ENCODE assay signal across 23 cellular contexts in the genomic region with DNA sequence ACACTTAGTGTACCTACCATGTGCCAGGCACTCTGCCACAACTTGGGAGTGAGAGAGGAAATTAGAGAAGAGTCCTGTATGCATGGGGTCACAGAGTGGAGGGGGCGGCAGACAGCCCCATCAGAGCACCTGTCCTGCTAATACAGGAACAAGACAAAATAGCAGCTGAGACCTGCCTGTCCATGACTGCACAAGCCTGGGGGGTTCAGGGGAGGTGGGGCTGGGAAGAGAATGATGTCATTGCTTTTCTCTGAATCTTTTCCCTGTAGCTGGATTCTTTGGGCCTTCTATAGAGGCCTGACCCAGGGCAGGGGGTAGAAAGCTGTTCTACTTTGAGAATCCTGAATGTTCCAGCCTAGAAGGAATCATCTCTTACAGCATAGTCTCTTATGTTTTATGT. TPM values are rescaled to one million over a fixed set of nuclear protein-coding genes. Genes with fewer than 3 reads are reported as not detected.
A peak's percentile ranks its signal among the peaks of the same experiment; 100 is the strongest.
DNase-seq lines count a peak whose midpoint lies in the region; ATAC-seq, FAIRE-seq and TF ChIP-seq lines count a peak whose summit lies in the region.
"Had no signal": no experiment of that assay in that cellular context is flagged by ENCODE, and none has a peak within 500 bp of the region (broad histone marks: within the 10 kb centered on the region; RNA-seq: fewer than 3 reads in every experiment).

No MANE protein-coding gene starts in this region.

- H2AFZ ChIP-seq in K562 (ENCODE audit: low read depth, low read length): no peak overlapping the region
- H2AFZ ChIP-seq in SK-N-SH (ENCODE audit: low read depth): no peak overlapping the region

- 100% methylated on average over 1 of the region's 1 CpG for WGBS in K562 (ENCODE audit: insufficient coverage, low coverage, missing lambda C conversion rate)
- 94% methylated on average over 1 of the region's 1 CpG for WGBS in liver
- 92% methylated on average over 1 of the region's 1 CpG for WGBS in thyroid gland, 2 donors
- 100% methylated on average over 1 of the region's 1 CpG for WGBS in SK-N-SH (ENCODE audit: low lambda C conversion rate)
- WGBS in adrenal gland, 4 donors: 95 to 100% (median 100%) methylated on average over 1 of the region's 1 CpG

- no peaks in the 10 kb centered on the region for H3K27me3 ChIP-seq in left ventricle myocardium inferior (ENCODE audit: low read depth)
- H3K27me3 ChIP-seq in K562 (ENCODE audit: control insufficient read depth in 2 of 2, insufficient read depth in 2 of 2, low read length in 2 of 2): no peaks in the 10 kb centered on the region
- no peaks in the 10 kb centered on the region for H3K27me3 ChIP-seq in liver (ENCODE audit: control insufficient read depth in 4 of 4, insufficient read depth in 4 of 4, low read length in 3 of 4)
- no peaks in the 10 kb centered on the region for H3K27me3 ChIP-seq in thyroid gland
- no peaks in the 10 kb centered on the region for H3K27me3 ChIP-seq in SK-N-SH (ENCODE audit: insufficient read depth)
- H3K27me3 ChIP-seq in adrenal gland: no peaks in the 10 kb centered on the region

- H3K36me3 ChIP-seq in left ventricle myocardium inferior (peaks cover 3% of the 10 kb centered on the region), K562 (ENCODE audit: control insufficient read depth, insufficient read depth, low read length) (peaks cover 19% of the 10 kb centered on the region; the same call in 1 of the 3 replicates), liver (ENCODE audit: control insufficient read depth in 4 of 4, insufficient read depth in 3 of 4, low read depth in 1 of 4, low read length in 3 of 4) (peaks cover 0 to 6% (median 3%) of the 10 kb centered on the region in 4 donors), thyroid gland (peaks cover 18 to 21% of the 10 kb centered on the region in 2 donors), SK-N-SH (replicated peaks in 1 of 2; ENCODE audit: control insufficient read depth in 1 of 2, insufficient read depth in 2 of 2, low read length in 1 of 2) (peaks cover 0 to 9% of the 10 kb centered on the region in 2 experiments), adrenal gland (replicated peaks in 1 of 2) (no peaks in the 10 kb centered on the region)

- in situ Hi-C loops in K562 (cut with MboI): no loop called here

- TF ChIP-seq CTCF in left ventricle myocardium inferior (IDR thresholded peaks at IDR 0.05; ENCODE audit: borderline replicate concordance) (no peak), K562 (IDR thresholded peaks at IDR 0.05 in 2 of 3, conservative IDR thresholded peaks at IDR 0.05 in 1 of 3; ENCODE audit: insufficient read depth in 2 of 3, low read depth in 1 of 3, low read length in 3 of 3) (no peak), liver (IDR thresholded peaks at IDR 0.05; ENCODE audit: low read depth, low read length, missing input control) (no peak), thyroid gland (IDR thresholded peaks at IDR 0.05) (no peak), SK-N-SH (IDR thresholded peaks at IDR 0.05) (no peak), adrenal gland (IDR thresholded peaks at IDR 0.05) (no peak), GM10266 (IDR thresholded peaks at IDR 0.05; ENCODE audit: control insufficient read depth, insufficient read depth, low read depth, missing control alignments) (no peak)

- H3K9me3 ChIP-seq in left ventricle myocardium inferior (replicated peaks) (no peaks in the 10 kb centered on the region), K562 (replicated peaks; ENCODE audit: control insufficient read depth, insufficient read depth, low read depth, low read length) (no peaks in the 10 kb centered on the region), liver (ENCODE audit: control insufficient read depth in 4 of 4, low read length in 3 of 4) (no peaks in the 10 kb centered on the region), thyroid gland (no peaks in the 10 kb centered on the region), SK-N-SH (no peaks in the 10 kb centered on the region), adrenal gland (replicated peaks in 1 of 3) (no peaks in the 10 kb centered on the region)

- H3K4me3 ChIP-seq in left ventricle myocardium inferior: no peak overlapping the region
- H3K4me3 ChIP-seq in K562: no peak overlapping the region
- no peak overlapping the region for H3K4me3 ChIP-seq in liver (ENCODE audit: low read depth in 1 of 3, low read length in 3 of 3)
- no peak overlapping the region for H3K4me3 ChIP-seq in thyroid gland (replicated peaks in 1 of 3)
- H3K4me3 ChIP-seq in SK-N-SH (ENCODE audit: low read depth in 2 of 2, low read length in 1 of 2): no peak overlapping the region
- H3K4me3 ChIP-seq in adrenal gland: no peak overlapping the region

- POLR2A ChIA-PET in K562 (lab: Yijun Ruan, JAX): interaction anchor here (0.6 to 1.0 kb wide), 2 partner anchors 24 to 51 kb away, joined by 4 read pairs; no protein-coding TSS in a partner anchor
- POLR2A ChIA-PET in SK-N-SH (lab: Yijun Ruan, JAX): no interaction called here

- FAIRE-seq in K562 (lab: Jason Lieb, UNC): no peak
- FAIRE-seq: RCC 7860 had no signal

- H3F3A ChIP-seq in SK-N-SH (replicated peaks; ENCODE audit: insufficient read depth): peaks cover 37% of the 10 kb centered on the region

- H3K79me2 ChIP-seq in K562 (ENCODE audit: control insufficient read depth, insufficient read depth, low read length): no peaks in the 10 kb centered on the region
- 0 out of 2 replicates have a peak, but pooled peaks cover 8% of the 10 kb centered on the region for H3K79me2 ChIP-seq in SK-N-SH (ENCODE audit: insufficient read depth)

- intact Hi-C loops in left ventricle myocardium inferior (cut with micrococcal nuclease) (no loop called here), cardiac septum (cut with DNase I) (loop anchor here (5.0 kb wide), 1 partner anchor 36 kb away; the partner anchor contains the start of gene FOXP4), K562 (cut with micrococcal nuclease) (no loop called here), thyroid gland (cut with DNase I) (loop anchor here (5.0 kb wide), 1 partner anchor 36 kb away; the partner anchor contains the start of gene FOXP4), adrenal gland (cut with DNase I) (no loop called here)

- DNase-seq in left ventricle myocardium inferior (no peak), cardiac septum (ENCODE audit: low spot score) (no peak), K562 (ENCODE audit: extremely low read depth in 1 of 4, low spot score in 3 of 4) (no peak), thyroid gland (no peak), SK-N-SH (no peak), adrenal gland (no peak), GM10266 (ENCODE audit: extremely low spot score) (no peak)
- DNase-seq: activated CD4-positive, alpha-beta T cell treated with anti-CD3 and anti-CD28 coated beads for 36 hours; activated CD8-positive, alpha-beta memory T cell treated with anti-CD3 and anti-CD28 coated beads for 24 hours; activated naive CD4-positive, alpha-beta T cell; activated T-cell treated with anti-CD3 and anti-CD28 coated beads, Interleukin-2, amount 50 U/mL, for 1 hour; C1 segment of cervical spinal cord; Calu3; cortex of kidney; NCI-H1417; NCI-H2081 treated with DMSO at 0.1 percent for 48 hours; NCI-H446 treated with DMSO at 0.1 percent for 48 hours; nucleus accumbens; stimulated activated CD4-positive, alpha-beta T cell treated with anti-CD3 and anti-CD28 coated beads, Interleukin-2, amount 100 ng/mL, for 48 hours; T-helper 17 cell had no signal

- H3K27ac ChIP-seq in left ventricle myocardium inferior (replicated peaks) (peak overlapping the region; percentile 59), K562 (ENCODE audit: extremely low read depth, low read depth, low read length) (no peak overlapping the region), liver (ENCODE audit: low read depth in 1 of 2, low read length in 2 of 2) (peak overlapping the region; percentile 56 to 78), thyroid gland (peak overlapping the region; percentile 29 to 63 (median 31)), SK-N-SH (ENCODE audit: low read depth in 2 of 2, low read length in 1 of 2) (no peak overlapping the region), adrenal gland (no peak overlapping the region)

- TF ChIP-seq POLR2A in K562 (conservative IDR thresholded peaks at IDR 0.05): no peak
- TF ChIP-seq POLR2A in thyroid gland (IDR thresholded peaks at IDR 0.05): no peak
- TF ChIP-seq POLR2A in adrenal gland (IDR thresholded peaks at IDR 0.05): no peak

- H3K9ac ChIP-seq in K562 (ENCODE audit: insufficient read depth in 1 of 2, low read depth in 2 of 2, low read length in 2 of 2) (no peak overlapping the region), liver (ENCODE audit: low read depth in 1 of 2, low read length in 2 of 2) (no peak overlapping the region), SK-N-SH (no peak overlapping the region)

- BruUV-seq in K562 (replicated peaks; lab: Mats Ljungman, UMichigan): no TSS peak

- H3K9me1 ChIP-seq in K562 (ENCODE audit: control insufficient read depth, insufficient read depth, low read length): no peaks in the 10 kb centered on the region

- TF ChIP-seq EP300 in K562 (IDR thresholded peaks at IDR 0.05; ENCODE audit: low read length) (no peak), SK-N-SH (IDR thresholded peaks at IDR 0.05; ENCODE audit: borderline replicate concordance in 1 of 2, low read depth in 1 of 2, low read length in 1 of 2) (no peak)

- ATAC-seq in K562: no peak
- ATAC-seq: activated CD4-positive, alpha-beta T cell treated with anti-CD3 and anti-CD28 coated beads for 36 hours; stimulated activated effector memory CD8-positive, alpha-beta T cell treated with anti-CD3 and anti-CD28 coated beads, Interleukin-12 subunit alpha, Interleukin-12 subunit beta, amount 100 ng/mL, for 72 hours; T-helper 17 cell had no signal

- H3K4me2 ChIP-seq in K562 (ENCODE audit: insufficient read depth, low read length) (no peak overlapping the region), SK-N-SH (no peak overlapping the region)

- H3K4me1 ChIP-seq in left ventricle myocardium inferior: peaks cover 49% of the 10 kb centered on the region
- peaks cover 12 to 24% of the 10 kb centered on the region in 2 experiments for H3K4me1 ChIP-seq in K562 (replicated peaks in 1 of 2; ENCODE audit: control insufficient read depth in 2 of 2, insufficient read depth in 2 of 2, low read length in 2 of 2)
- peaks cover 11 to 42% (median 21%) of the 10 kb centered on the region in 4 donors for H3K4me1 ChIP-seq in liver (ENCODE audit: control insufficient read depth in 4 of 4, insufficient read depth in 4 of 4, low read length in 3 of 4)
- H3K4me1 ChIP-seq in thyroid gland: peaks cover 14 to 37% of the 10 kb centered on the region in 2 donors
- H3K4me1 ChIP-seq in SK-N-SH (ENCODE audit: control insufficient read depth in 1 of 2, insufficient read depth in 2 of 2, low read depth in 1 of 2, low read length in 1 of 2): peaks cover 39 to 41% of the 10 kb centered on the region in 2 experiments; a peak in 3 of 4 replicates
- peaks cover 6 to 15% of the 10 kb centered on the region in 2 donors for H3K4me1 ChIP-seq in adrenal gland (replicated peaks in 1 of 2)

- H4K20me1 ChIP-seq in K562 (replicated peaks; ENCODE audit: control insufficient read depth, insufficient read depth, low read length) (0 out of 2 replicates have a peak, but pooled peaks cover 3% of the 10 kb centered on the region), SK-N-SH (ENCODE audit: insufficient read depth) (no peaks in the 10 kb centered on the region)

- no peaks in the 10 kb centered on the region for H3K9me2 ChIP-seq in SK-N-SH

- CTCF ChIA-PET in K562 (lab: Yijun Ruan, JAX; ENCODE audit: low intra/inter-chr PET ratio): no interaction called here
- CTCF ChIA-PET in SK-N-SH (lab: Yijun Ruan, JAX): interaction anchor here (1.3 to 2.1 kb wide), 3 partner anchors 19 to 202 kb away, joined by 3 to 5 read pairs (median 4); no protein-coding TSS in a partner anchor

- no peak for TF ChIP-seq RAD21 in K562 (CRISPR knock-in tag; conservative IDR thresholded peaks at IDR 0.05 in 1 of 2, IDR thresholded peaks at IDR 0.05 in 1 of 2)
- TF ChIP-seq RAD21 in liver (IDR thresholded peaks at IDR 0.05): no peak
- no peak for TF ChIP-seq RAD21 in SK-N-SH (IDR thresholded peaks at IDR 0.05; ENCODE audit: low read length)

RNA-seq across cellular contexts. Expression of gene FOXP4, which starts 37.4 kb away (rescaled TPM):
- total RNA-seq in left ventricle myocardium inferior (15.0 TPM), cardiac septum (20.3 TPM), K562 (2014; rRNA removed) (3.4 and 5.9 TPM in 2 replicates), K562 (2014; rRNA removed; fragmentation: Illumina TruSeq; extraction: Trizol) (0.70 and 1.1 TPM in 2 replicates), K562 (2015; rRNA removed; fragmentation: Illumina TruSeq; extraction: Trizol) (2.3 TPM in 2 replicates), K562 (2021) (26.7 and 29.4 TPM in 2 replicates), liver (1 to 10 TPM; 3.7 to 4.9 TPM), thyroid gland (10 to 100 TPM; 12.6 to 42.4 (median 23.7) TPM), adrenal gland (10 to 100 TPM in 5 of 8 donors, 1 to 10 TPM in 3; 6.8 to 17.3 (median 13.2) TPM)
- total RNA-seq in K562 (2011; cell fraction: chromatin; rRNA removed; ENCODE audit: low replicate concordance): 5.5 and 10.3 TPM in 2 replicates
- 4.9 and 8.2 TPM in 2 replicates for total RNA-seq in K562 (2011; cell fraction: nucleolus; rRNA removed)
- total RNA-seq in K562 (2011; cell fraction: nucleoplasm; rRNA removed): 5.6 and 10.2 TPM in 2 replicates
- polyA plus RNA-seq in K562 (2011; rRNA removed) (1.2 and 2.9 TPM in 2 replicates), K562 (2014; fragmentation: Illumina TruSeq; extraction: Trizol) (5.9 and 13.8 TPM in 2 replicates), K562 (2014; fragmentation: Nextera tagmentation; extraction: Ambion mirVana) (under 1 TPM; 0.11 TPM), K562 (2014; rRNA removed) (6.7 and 7.4 TPM in 2 replicates), liver (10 to 100 TPM in 1 of 2 donors, 1 to 10 TPM in 1; 2.5 to 16.0 TPM), SK-N-SH (2012; rRNA removed) (2.5 and 7.3 TPM in 2 replicates), adrenal gland (10 to 100 TPM in 2 of 3 donors, 1 to 10 TPM in 1; 3.7 to 18.2 (median 10.0) TPM)
- 1.5 and 3.9 TPM in 2 replicates for polyA plus RNA-seq in K562 (2011; cell fraction: cytosol; rRNA removed)
- 4.4 and 9.6 TPM in 2 replicates for polyA plus RNA-seq in K562 (2011; cell fraction: nucleus; rRNA removed)
- polyA plus RNA-seq in K562 (2012): 17.6 and 30.3 TPM in 2 replicates
- 0.87 and 1.4 TPM in 2 replicates for polyA minus RNA-seq in K562 (2011; rRNA and poly(A)+ RNA removed)
- polyA minus RNA-seq in K562 (2011; cell fraction: cytosol; rRNA and poly(A)+ RNA removed): 7.2 and 14.0 TPM in 2 replicates
- polyA minus RNA-seq in K562 (2011; cell fraction: nucleus; rRNA and poly(A)+ RNA removed): 2.9 and 4.7 TPM in 2 replicates
- polyA plus RNA-seq in SK-N-SH (2012; cell fraction: cytosol; rRNA removed): 3.3 and 6.1 TPM in 2 replicates
- polyA plus RNA-seq in SK-N-SH (2012; cell fraction: nucleus; rRNA removed): 10.6 and 13.5 TPM in 2 replicates

RNA-seq across cellular contexts. Expression of gene MDFI, which starts 54.7 kb away (rescaled TPM):
- total RNA-seq in left ventricle myocardium inferior (0.77 TPM), cardiac septum (4.3 TPM), K562 (2014; rRNA removed) (not detected in 2 replicates), K562 (2014; rRNA removed; fragmentation: Illumina TruSeq; extraction: Trizol) (not detected in 2 replicates), K562 (2015; rRNA removed; fragmentation: Illumina TruSeq; extraction: Trizol) (not detected in 2 replicates), K562 (2021) (not detected in 2 replicates), liver (1 to 10 TPM in 1 of 2 donors, under 1 TPM in 1; 0.50 to 2.8 TPM), thyroid gland (1 to 10 TPM; 2.9 to 9.3 (median 6.5) TPM), adrenal gland (10 to 100 TPM in 4 of 8 donors, 1 to 10 TPM in 4; 5.1 to 26.6 (median 9.7) TPM)
- total RNA-seq in K562 (2011; cell fraction: chromatin; rRNA removed; ENCODE audit: low replicate concordance): not detected in 2 replicates
- total RNA-seq in K562 (2011; cell fraction: nucleolus; rRNA removed): not detected in 2 replicates
- not detected in 2 replicates for total RNA-seq in K562 (2011; cell fraction: nucleoplasm; rRNA removed)
- polyA plus RNA-seq in K562 (2011; rRNA removed) (not detected in 2 replicates), K562 (2014; fragmentation: Illumina TruSeq; extraction: Trizol) (not detected in 2 replicates), K562 (2014; fragmentation: Nextera tagmentation; extraction: Ambion mirVana) (not detected), K562 (2014; rRNA removed) (not detected in 2 replicates), liver (under 1 TPM in 1 of 2 donors, not detected in 1; 0.24 TPM), SK-N-SH (2012; rRNA removed) (6.3 and 7.0 TPM in 2 replicates), adrenal gland (10 to 100 TPM in 2 of 3 donors, under 1 TPM in 1; 0.44 to 12.8 (median 12.6) TPM)
- polyA plus RNA-seq in K562 (2011; cell fraction: cytosol; rRNA removed): not detected in 2 replicates
- not detected in 2 replicates for polyA plus RNA-seq in K562 (2011; cell fraction: nucleus; rRNA removed)
- polyA plus RNA-seq in K562 (2012): not detected in 2 replicates
- not detected in 2 replicates for polyA minus RNA-seq in K562 (2011; rRNA and poly(A)+ RNA removed)
- polyA minus RNA-seq in K562 (2011; cell fraction: cytosol; rRNA and poly(A)+ RNA removed): not detected in 2 replicates
- not detected in 2 replicates for polyA minus RNA-seq in K562 (2011; cell fraction: nucleus; rRNA and poly(A)+ RNA removed)
- polyA plus RNA-seq in SK-N-SH (2012; cell fraction: cytosol; rRNA removed): 3.2 and 6.5 TPM in 2 replicates
- polyA plus RNA-seq in SK-N-SH (2012; cell fraction: nucleus; rRNA removed): 3.1 and 6.3 TPM in 2 replicates
- total RNA-seq: activated CD4-positive, alpha-beta T cell treated with anti-CD3 and anti-CD28 coated beads for 36 hours; T-helper 17 cell had no signal

Comparison
In these comparisons a context has a peak if more than half of its experiments do, and no peak if none do; other contexts are left out.
1. intact Hi-C loops: an anchor here in cardiac septum (5.0 kb wide) and thyroid gland (5.0 kb wide); none called in left ventricle myocardium inferior, K562 and adrenal gland.
2. H3K27ac ChIP-seq: peak in left ventricle myocardium inferior (single experiment), liver (2 of 2) and thyroid gland (3 of 3); none in K562 (single experiment), SK-N-SH (0 of 2) and adrenal gland (0 of 5).